ENCODE assay signal across 20 cellular contexts in genomic region chr3:182605882-182606611, GRCh38.
DNase-seq lines count a peak whose midpoint lies in the region; ATAC-seq, FAIRE-seq and TF ChIP-seq lines count a peak whose summit lies in the region.
"Had no signal": no experiment of that assay in that cellular context is flagged by ENCODE, and none has a peak within 500 bp of the region (broad histone marks: within the 10 kb centered on the region; RNA-seq: fewer than 3 reads in every experiment).

No MANE protein-coding gene starts in this region.

- in situ Hi-C loops in HepG2 (cut with HindIII; ENCODE audit: extremely low pct_ligation_motif_present, low pct_unique_long_range_greater_than_20kb) = no loop called here
- in situ Hi-C loops in GM23248 (cut with MboI) = no loop called here

- no peaks in the 10 kb centered on the region for H4K20me1 ChIP-seq in HepG2 (ENCODE audit: insufficient read depth, low read length)
- no peaks in the 10 kb centered on the region for H4K20me1 ChIP-seq in GM23248 (ENCODE audit: insufficient read depth)

- H3K27me3 ChIP-seq in liver (ENCODE audit: control insufficient read depth in 4 of 4, insufficient read depth in 4 of 4, low read length in 3 of 4) = no peaks in the 10 kb centered on the region
- no peaks in the 10 kb centered on the region for H3K27me3 ChIP-seq in HepG2 (ENCODE audit: control insufficient read depth in 1 of 2, insufficient read depth in 2 of 2, low read length in 2 of 2)
- no peaks in the 10 kb centered on the region for H3K27me3 ChIP-seq in esophagus squamous epithelium
- no peaks in the 10 kb centered on the region for H3K27me3 ChIP-seq in pancreas
- H3K27me3 ChIP-seq in thyroid gland = no peaks in the 10 kb centered on the region
- no peaks in the 10 kb centered on the region for H3K27me3 ChIP-seq in GM23248 (replicated peaks; ENCODE audit: insufficient read depth)
- no peaks in the 10 kb centered on the region for H3K27me3 ChIP-seq in tibial artery

- H3K9me2 ChIP-seq in GM23248 (ENCODE audit: insufficient read depth) = no peaks in the 10 kb centered on the region

- H3K79me2 ChIP-seq in HepG2 (ENCODE audit: insufficient read depth, low read length) (no peaks in the 10 kb centered on the region), GM23248 (ENCODE audit: insufficient read depth) (no peaks in the 10 kb centered on the region)

- H3K36me3 ChIP-seq in liver (ENCODE audit: control insufficient read depth in 4 of 4, insufficient read depth in 3 of 4, low read depth in 1 of 4, low read length in 3 of 4) (no peaks in the 10 kb centered on the region), HepG2 (replicated peaks in 1 of 2; ENCODE audit: control insufficient read depth in 1 of 2, insufficient read depth in 2 of 2, low read length in 2 of 2) (no peaks in the 10 kb centered on the region), esophagus squamous epithelium (no peaks in the 10 kb centered on the region), pancreas (no peaks in the 10 kb centered on the region), thyroid gland (no peaks in the 10 kb centered on the region), GM23248 (ENCODE audit: low read depth) (no peaks in the 10 kb centered on the region), tibial artery (no peaks in the 10 kb centered on the region)

- TF ChIP-seq RAD21 in liver (IDR thresholded peaks at IDR 0.05) = no peak
- no peak for TF ChIP-seq RAD21 in HepG2 (CRISPR knock-in tag; IDR thresholded peaks at IDR 0.05)

- WGBS in liver = 46% methylated on average over 5 of the region's 5 CpGs
- 15% methylated on average over 5 of the region's 5 CpGs for WGBS in HepG2 (ENCODE audit: low lambda C conversion rate)
- WGBS in esophagus squamous epithelium, 2 donors = 41 to 44% methylated on average over 5 of the region's 5 CpGs
- 39 to 42% methylated on average over 5 of the region's 5 CpGs for WGBS in pancreas, 2 donors
- WGBS in thyroid gland, 2 donors = 89 to 92% methylated on average over 5 of the region's 5 CpGs
- 15% methylated on average over 5 of the region's 5 CpGs for WGBS in GM23248 (ENCODE audit: low coverage in 1 of 2, low lambda C conversion rate in 2 of 2, missing lambda C conversion rate in 2 of 2), 2 experiments

- H3K4me1 ChIP-seq in liver (ENCODE audit: control insufficient read depth in 4 of 4, insufficient read depth in 4 of 4, low read length in 3 of 4) = peaks cover 0 to 7% (median under 1%) of the 10 kb centered on the region in 4 donors
- H3K4me1 ChIP-seq in HepG2 (ENCODE audit: insufficient read depth, low read length) = no peaks in the 10 kb centered on the region
- H3K4me1 ChIP-seq in esophagus squamous epithelium = peaks cover 0 to 74% (median 0%) of the 10 kb centered on the region in 3 donors
- H3K4me1 ChIP-seq in pancreas = peaks cover 0 to 10% (median 6%) of the 10 kb centered on the region in 3 donors
- no peaks in the 10 kb centered on the region for H3K4me1 ChIP-seq in thyroid gland
- H3K4me1 ChIP-seq in GM23248 (ENCODE audit: insufficient read depth) = no peaks in the 10 kb centered on the region
- no peaks in the 10 kb centered on the region for H3K4me1 ChIP-seq in tibial artery
- H3K4me1 ChIP-seq: A549 had no signal

- no peaks in the 10 kb centered on the region for H3F3A ChIP-seq in GM23248 (ENCODE audit: insufficient read depth)

- no peak overlapping the region for H3K4me3 ChIP-seq in liver (ENCODE audit: low read depth in 1 of 3, low read length in 3 of 3)
- no peak overlapping the region for H3K4me3 ChIP-seq in HepG2 (replicated peaks in 1 of 3; ENCODE audit: insufficient read depth in 1 of 3, low read depth in 2 of 3, low read length in 3 of 3)
- H3K4me3 ChIP-seq in esophagus squamous epithelium = no peak overlapping the region
- H3K4me3 ChIP-seq in pancreas = no peak overlapping the region
- no peak overlapping the region for H3K4me3 ChIP-seq in thyroid gland (replicated peaks in 1 of 3)
- H3K4me3 ChIP-seq in GM23248 = no peak overlapping the region
- no peak overlapping the region for H3K4me3 ChIP-seq in tibial artery
- H3K4me3 ChIP-seq: A549 had no signal

- H3K27ac ChIP-seq in liver (ENCODE audit: low read depth in 1 of 2, low read length in 2 of 2) = no peak overlapping the region
- H3K27ac ChIP-seq in HepG2 (ENCODE audit: extremely low read length, insufficient read depth, low read length) = no peak overlapping the region
- H3K27ac ChIP-seq in esophagus squamous epithelium = peak overlapping the region in 3 of 4 donors; percentile 51 to 72 (median 51)
- no peak overlapping the region for H3K27ac ChIP-seq in pancreas
- H3K27ac ChIP-seq in thyroid gland = no peak overlapping the region
- H3K27ac ChIP-seq in GM23248 = no peak overlapping the region
- no peak overlapping the region for H3K27ac ChIP-seq in tibial artery
- H3K27ac ChIP-seq: A549 had no signal

- ATAC-seq in HepG2 (no peak), pancreas (peak; percentile 35 to 75 (median 69))
- ATAC-seq: A549 had no signal

- BruUV-seq in HepG2 (replicated peaks; lab: Mats Ljungman, UMichigan) = no TSS peak

- H3K4me2 ChIP-seq in HepG2 (ENCODE audit: low read depth, low read length) (no peak overlapping the region), GM23248 (ENCODE audit: unreplicated experiment) (no peak overlapping the region)
- H3K4me2 ChIP-seq: A549 had no signal

- CTCF ChIA-PET in HepG2 (lab: Yijun Ruan, JAX; ENCODE audit: low intra/inter-chr PET ratio, low total read pairs) = no interaction called here

- no peak for DNase-seq in HepG2 (ENCODE audit: low spot score)
- DNase-seq in esophagus squamous epithelium (lab: John Stamatoyannopoulos, UW) = no peak
- DNase-seq in pancreas = no peak
- DNase-seq in thyroid gland = no peak
- DNase-seq in NCI-H69 (lab: John Stamatoyannopoulos, UW) = no peak
- no peak for DNase-seq in GM23248
- no peak for DNase-seq in tibial artery
- DNase-seq: Caco-2, HCEC 1CT, IMR-90, Kasumi-1, NCI-H1436 treated with DMSO at 0.1 percent for 48 hours, NCI-H2107, NCI-H446, NCI-H774, SHP77 treated with DMSO at 0.1 percent for 48 hours had no signal

- H2AFZ ChIP-seq in HepG2 (ENCODE audit: low read length) (no peak overlapping the region), GM23248 (no peak overlapping the region)

- POLR2A ChIA-PET in HepG2 (lab: Yijun Ruan, JAX) = no interaction called here

- TF ChIP-seq EP300 in HepG2 (IDR thresholded peaks at IDR 0.05; ENCODE audit: low read depth in 2 of 2, low read length in 2 of 2) (no peak), HepG2 (CRISPR knock-in tag; IDR thresholded peaks at IDR 0.05; ENCODE audit: borderline replicate concordance) (no peak)

- H3K9ac ChIP-seq in liver (ENCODE audit: low read depth in 1 of 2, low read length in 2 of 2) (no peak overlapping the region), HepG2 (ENCODE audit: insufficient read depth, low read depth, low read length) (no peak overlapping the region), GM23248 (no peak overlapping the region)

- no peak for TF ChIP-seq POLR2A in HepG2 (IDR thresholded peaks at IDR 0.05; ENCODE audit: insufficient read depth in 1 of 2, low read depth in 2 of 2, low read length in 2 of 2)
- no peak for TF ChIP-seq POLR2A in esophagus squamous epithelium (IDR thresholded peaks at IDR 0.05)
- no peak for TF ChIP-seq POLR2A in thyroid gland (IDR thresholded peaks at IDR 0.05)

- no peaks in the 10 kb centered on the region for H3K9me3 ChIP-seq in liver (ENCODE audit: control insufficient read depth in 4 of 4, low read length in 3 of 4)
- H3K9me3 ChIP-seq in HepG2 (ENCODE audit: low read length) = no peaks in the 10 kb centered on the region
- no peaks in the 10 kb centered on the region for H3K9me3 ChIP-seq in esophagus squamous epithelium
- H3K9me3 ChIP-seq in pancreas = no peaks in the 10 kb centered on the region
- H3K9me3 ChIP-seq in thyroid gland = no peaks in the 10 kb centered on the region
- H3K9me3 ChIP-seq in GM23248 (ENCODE audit: low read depth) = no peaks in the 10 kb centered on the region
- H3K9me3 ChIP-seq in tibial artery = no peaks in the 10 kb centered on the region
- H3K9me3 ChIP-seq: A549, Caco-2 had no signal

- TF ChIP-seq CTCF in liver (IDR thresholded peaks at IDR 0.05; ENCODE audit: low read depth, low read length, missing input control) = no peak
- TF ChIP-seq CTCF in HepG2 (CRISPR knock-in tag; IDR thresholded peaks at IDR 0.05) = no peak
- TF ChIP-seq CTCF in esophagus squamous epithelium (IDR thresholded peaks at IDR 0.05) = no peak
- no peak for TF ChIP-seq CTCF in pancreas (IDR thresholded peaks at IDR 0.05)
- no peak for TF ChIP-seq CTCF in thyroid gland (IDR thresholded peaks at IDR 0.05)
- no peak for TF ChIP-seq CTCF in tibial artery (IDR thresholded peaks at IDR 0.05)

- intact Hi-C loops in HepG2 (cut with micrococcal nuclease; ENCODE audit: unreplicated experiment) (no loop called here), esophagus squamous epithelium (cut with DNase I) (no loop called here), pancreas (cut with DNase I) (no loop called here), thyroid gland (cut with DNase I) (no loop called here), tibial artery (cut with DNase I; ENCODE audit: low total_unique reads) (no loop called here)

- FAIRE-seq in HepG2 (lab: Jason Lieb, UNC) (no peak), pancreas (lab: Jason Lieb, UNC) (peak; percentile 79)
- FAIRE-seq: A549, G401.6, GM12891 had no signal

TF ChIP-seq in liver, 16 proteins besides CTCF, POLR2A, EP300 and RAD21:
- no peak for TF ChIP-seq NR2F2 (IDR thresholded peaks at IDR 0.05)
- TF ChIP-seq TAF1 (conservative IDR thresholded peaks at IDR 0.05) = no peak
- peak; percentile 27 for TF ChIP-seq FOXA2 (IDR thresholded peaks at IDR 0.05)
- TF ChIP-seq JUND (IDR thresholded peaks at IDR 0.05) = peak in 1 of 2 donors; percentile 13

TF ChIP-seq in HepG2, 621 proteins besides CTCF, POLR2A, EP300 and RAD21 (continues in another document):
- no peak for TF ChIP-seq GATAD1 (CRISPR knock-in tag; IDR thresholded peaks at IDR 0.05)
- TF ChIP-seq SRY (CRISPR knock-in tag; IDR thresholded peaks at IDR 0.05) = no peak
- TF ChIP-seq KLF11 (CRISPR knock-in tag; IDR thresholded peaks at IDR 0.05) = no peak
- no peak for TF ChIP-seq BCL6 (CRISPR knock-in tag; IDR thresholded peaks at IDR 0.05)
- TF ChIP-seq ZNF569 (CRISPR knock-in tag; IDR thresholded peaks at IDR 0.05; ENCODE audit: borderline replicate concordance) = no peak
- TF ChIP-seq KAT8 (CRISPR knock-in tag; IDR thresholded peaks at IDR 0.05) = no peak
- no peak for TF ChIP-seq E2F2 (CRISPR knock-in tag; IDR thresholded peaks at IDR 0.05; ENCODE audit: borderline replicate concordance)
- no peak for TF ChIP-seq SYNCRIP (IDR thresholded peaks at IDR 0.05; ENCODE audit: insufficient read depth, low read depth, low read length)
- TF ChIP-seq RXRB (CRISPR knock-in tag; IDR thresholded peaks at IDR 0.05; ENCODE audit: borderline replicate concordance) = no peak

Comparison
In these comparisons a context has a peak if more than half of its experiments do, and no peak if none do; other contexts are left out.
1. H3K27ac ChIP-seq: peak in esophagus squamous epithelium (3 of 4); none in liver (0 of 2), HepG2 (single experiment), pancreas (0 of 4), thyroid gland (0 of 3), GM23248 (single experiment) and tibial artery (0 of 2).